ENCODE assay signal across 8 cellular contexts in genomic region chr3:4467522-4467867, GRCh38. TPM values are rescaled to one million over a fixed set of nuclear protein-coding genes. Genes with fewer than 3 reads are reported as not detected.
DNase-seq lines count a peak whose midpoint lies in the region; ATAC-seq and TF ChIP-seq lines count a peak whose summit lies in the region.

No MANE protein-coding gene starts in this region.

- H3K4me1 ChIP-seq in foreskin keratinocyte: no peaks in the 10 kb centered on the region

- ATAC-seq in GM18861 (IDR thresholded peaks at IDR 0.05; ENCODE audit: unreplicated experiment) (peak; percentile 1), foreskin keratinocyte (no peak), GM21360 (IDR thresholded peaks at IDR 0.05; ENCODE audit: unreplicated experiment) (no peak), GM19023 (IDR thresholded peaks at IDR 0.05; ENCODE audit: unreplicated experiment) (no peak)

- H3K27ac ChIP-seq in VCaP (peak overlapping the region; percentile 82), foreskin keratinocyte (peak overlapping the region; percentile 56)

- H3K4me3 ChIP-seq in skeletal muscle cell (ENCODE audit: low read depth, low read length): peak overlapping the region; percentile 64

- DNase-seq in foreskin keratinocyte (no peak), skeletal muscle cell (ENCODE audit: low read depth) (no peak), NCI-H1436 (lab: John Stamatoyannopoulos, UW) (no peak), SKM-1 treated with dmso at 0.1 percent for 144 hours (lab: John Stamatoyannopoulos, UW; ENCODE audit: unreplicated experiment) (no peak)

- TF ChIP-seq CTCF in VCaP (conservative IDR thresholded peaks at IDR 0.05) (no peak), foreskin keratinocyte (conservative IDR thresholded peaks at IDR 0.05) (no peak)

- H3K27me3 ChIP-seq in foreskin keratinocyte: no peaks in the 10 kb centered on the region

RNA-seq across cellular contexts. Expression of gene SUMF1, which starts 0.4 kb away (rescaled TPM):
- total RNA-seq in foreskin keratinocyte: 22.4 and 22.5 TPM in 2 replicates
- 14.6 and 17.5 TPM in 2 replicates for polyA plus RNA-seq in foreskin keratinocyte

RNA-seq across cellular contexts. Expression of gene ITPR1, which starts 25.7 kb away (rescaled TPM):
- total RNA-seq in foreskin keratinocyte: 1.9 and 2.2 TPM in 2 replicates
- polyA plus RNA-seq in foreskin keratinocyte: 0.66 and 0.84 TPM in 2 replicates
